In genomic region chr4:77845929-77846328, GRCh38 we compare ENCODE assay signal across 18 cellular contexts. TPM values are rescaled to one million over a fixed set of nuclear protein-coding genes. Genes with fewer than 3 reads are reported as not detected.
DNase-seq lines count a peak whose midpoint lies in the region; ATAC-seq lines count a peak whose summit lies in the region.
"Had no signal": no experiment of that assay in that cellular context is flagged by ENCODE, and none has a peak within 500 bp of the region (broad histone marks: within the 10 kb centered on the region; RNA-seq: fewer than 3 reads in every experiment).

No MANE protein-coding gene starts in this region.

- ATAC-seq in activated CD4-positive, alpha-beta T cell treated with anti-CD3 and anti-CD28 coated beads for 36 hours: no peak
- peak; percentile 23 for ATAC-seq in left ventricle myocardium superior
- ATAC-seq: CD8-positive, alpha-beta T cell had no signal

- no peak for DNase-seq in activated CD4-positive, alpha-beta T cell treated with anti-CD3 and anti-CD28 coated beads for 36 hours
- DNase-seq in activated CD4-positive, alpha-beta T cell treated with anti-CD3 and anti-CD28 coated beads for 48 hours: no peak
- no peak for DNase-seq in activated T-cell treated with anti-CD3 and anti-CD28 coated beads, Interleukin-2, amount 50 U/mL, for 24 hours
- no peak for DNase-seq in activated T-cell treated with anti-CD3 and anti-CD28 coated beads, Interleukin-2, amount 50 U/mL, for 48 hours
- DNase-seq in left ventricle myocardium superior (no peak), cardiac septum (ENCODE audit: low spot score) (no peak), substantia nigra (lab: John Stamatoyannopoulos, UW) (no peak)
- DNase-seq: Caco-2; CD4-positive, CD25-positive, alpha-beta regulatory T cell; CD8-positive, alpha-beta T cell; DMS153; DND-41; GOT3; HFFc6 had no signal

- intact Hi-C loops in activated CD4-positive, alpha-beta T cell treated with anti-CD3 and anti-CD28 coated beads for 36 hours (cut with DNase I, micrococcal nuclease): loop anchor here in 1 of 2 experiments (1.0 kb wide), 1 partner anchor 15 kb away; no protein-coding TSS in a partner anchor
- intact Hi-C loops in left ventricle myocardium superior (cut with micrococcal nuclease) (no loop called here), cardiac septum (cut with DNase I) (no loop called here)

- no peaks in the 10 kb centered on the region for H3K36me3 Mint-ChIP-seq in activated CD4-positive, alpha-beta T cell treated with anti-CD3 and anti-CD28 coated beads for 36 hours (ENCODE audit: low read depth)
- H3K36me3 Mint-ChIP-seq in activated T-cell treated with anti-CD3 and anti-CD28 coated beads, Interleukin-2, amount 50 U/mL, for 24 hours (ENCODE audit: low read depth): no peaks in the 10 kb centered on the region
- H3K36me3 Mint-ChIP-seq: CD4-positive, CD25-positive, alpha-beta regulatory T cell; CD8-positive, alpha-beta T cell had no signal

- no peak overlapping the region for H3K27ac ChIP-seq in substantia nigra (ENCODE audit: low read depth, low read length, poor library complexity, severe bottlenecking)
- H3K27ac ChIP-seq: 22Rv1, BLaER1, C4-2B had no signal

- H3K4me3 Mint-ChIP-seq in activated CD4-positive, alpha-beta T cell treated with anti-CD3 and anti-CD28 coated beads for 36 hours: no peak overlapping the region
- no peak overlapping the region for H3K4me3 Mint-ChIP-seq in activated T-cell treated with anti-CD3 and anti-CD28 coated beads, Interleukin-2, amount 50 U/mL, for 24 hours
- H3K4me3 Mint-ChIP-seq: B cell; CD4-positive, CD25-positive, alpha-beta regulatory T cell; CD8-positive, alpha-beta T cell; HFFc6 had no signal

- H3K9me3 Mint-ChIP-seq in activated CD4-positive, alpha-beta T cell treated with anti-CD3 and anti-CD28 coated beads for 36 hours (ENCODE audit: low read depth): no peaks in the 10 kb centered on the region
- peaks cover 2% of the 10 kb centered on the region for H3K9me3 Mint-ChIP-seq in activated T-cell treated with anti-CD3 and anti-CD28 coated beads, Interleukin-2, amount 50 U/mL, for 24 hours
- H3K9me3 Mint-ChIP-seq: CD8-positive, alpha-beta T cell; HFFc6 had no signal

- H3K27ac Mint-ChIP-seq in activated CD4-positive, alpha-beta T cell treated with anti-CD3 and anti-CD28 coated beads for 36 hours: peak overlapping the region; percentile 87
- peak overlapping the region; percentile 73 for H3K27ac Mint-ChIP-seq in activated T-cell treated with anti-CD3 and anti-CD28 coated beads, Interleukin-2, amount 50 U/mL, for 24 hours
- H3K27ac Mint-ChIP-seq: B cell; CD4-positive, CD25-positive, alpha-beta regulatory T cell; HFFc6 had no signal

- peaks cover 25% of the 10 kb centered on the region for H3K4me1 Mint-ChIP-seq in activated CD4-positive, alpha-beta T cell treated with anti-CD3 and anti-CD28 coated beads for 36 hours
- H3K4me1 Mint-ChIP-seq in activated T-cell treated with anti-CD3 and anti-CD28 coated beads, Interleukin-2, amount 50 U/mL, for 24 hours (ENCODE audit: low read depth): peaks cover 28% of the 10 kb centered on the region
- H3K4me1 Mint-ChIP-seq: B cell had no signal

- no peaks in the 10 kb centered on the region for H3K27me3 Mint-ChIP-seq in activated CD4-positive, alpha-beta T cell treated with anti-CD3 and anti-CD28 coated beads for 36 hours
- no peaks in the 10 kb centered on the region for H3K27me3 Mint-ChIP-seq in activated T-cell treated with anti-CD3 and anti-CD28 coated beads, Interleukin-2, amount 50 U/mL, for 24 hours
- H3K27me3 Mint-ChIP-seq: B cell had no signal

- CTCF ChIA-PET in activated CD4-positive, alpha-beta T cell treated with anti-CD3 and anti-CD28 coated beads for 36 hours (lab: Charles Lee): interaction anchor here (0.7 to 0.9 kb wide), 2 partner anchors 10 to 20 kb away, joined by 3 to 4 read pairs; no protein-coding TSS in a partner anchor

- POLR2A ChIA-PET in activated CD4-positive, alpha-beta T cell treated with anti-CD3 and anti-CD28 coated beads for 36 hours (lab: Charles Lee): interaction anchor here (0.6 to 1.8 kb wide), 3 partner anchors 16 to 26 kb away, joined by 4 to 5 read pairs (median 4); partner anchors contain the start of gene MRPL1

RNA-seq across cellular contexts. Expression of gene MRPL1, which starts 16.7 kb away (rescaled TPM):
- 10 to 100 TPM; 61.1 to 70.6 TPM for total RNA-seq in activated CD4-positive, alpha-beta T cell treated with anti-CD3 and anti-CD28 coated beads for 36 hours
- total RNA-seq in left ventricle myocardium superior (52.3 TPM), cardiac septum (29.0 TPM)

RNA-seq across cellular contexts. Expression of gene CNOT6L, which starts 26.8 kb away (rescaled TPM):
- total RNA-seq in activated CD4-positive, alpha-beta T cell treated with anti-CD3 and anti-CD28 coated beads for 36 hours: 100 to 1,000 TPM; 111 to 122 TPM
- total RNA-seq in left ventricle myocardium superior (24.0 TPM), cardiac septum (27.2 TPM)
